1 cellular context compared by ENCODE assay signal in genomic region chr12:30756074-30756473, GRCh38.
TF ChIP-seq lines count a peak whose summit lies in the region.

No MANE protein-coding gene starts in this region.

TF ChIP-seq in WTC11, 78 proteins besides CTCF, POLR2A, EP300 and RAD21 (continued from another document):
- TF ChIP-seq AR (CRISPR knock-in tag; IDR thresholded peaks at IDR 0.05) (no peak), ZNF512 (CRISPR knock-in tag; IDR thresholded peaks at IDR 0.05; ENCODE audit: borderline replicate concordance) (no peak), TEAD4 (CRISPR knock-in tag; IDR thresholded peaks at IDR 0.05) (no peak)
- TF ChIP-seq, protein P1, sequence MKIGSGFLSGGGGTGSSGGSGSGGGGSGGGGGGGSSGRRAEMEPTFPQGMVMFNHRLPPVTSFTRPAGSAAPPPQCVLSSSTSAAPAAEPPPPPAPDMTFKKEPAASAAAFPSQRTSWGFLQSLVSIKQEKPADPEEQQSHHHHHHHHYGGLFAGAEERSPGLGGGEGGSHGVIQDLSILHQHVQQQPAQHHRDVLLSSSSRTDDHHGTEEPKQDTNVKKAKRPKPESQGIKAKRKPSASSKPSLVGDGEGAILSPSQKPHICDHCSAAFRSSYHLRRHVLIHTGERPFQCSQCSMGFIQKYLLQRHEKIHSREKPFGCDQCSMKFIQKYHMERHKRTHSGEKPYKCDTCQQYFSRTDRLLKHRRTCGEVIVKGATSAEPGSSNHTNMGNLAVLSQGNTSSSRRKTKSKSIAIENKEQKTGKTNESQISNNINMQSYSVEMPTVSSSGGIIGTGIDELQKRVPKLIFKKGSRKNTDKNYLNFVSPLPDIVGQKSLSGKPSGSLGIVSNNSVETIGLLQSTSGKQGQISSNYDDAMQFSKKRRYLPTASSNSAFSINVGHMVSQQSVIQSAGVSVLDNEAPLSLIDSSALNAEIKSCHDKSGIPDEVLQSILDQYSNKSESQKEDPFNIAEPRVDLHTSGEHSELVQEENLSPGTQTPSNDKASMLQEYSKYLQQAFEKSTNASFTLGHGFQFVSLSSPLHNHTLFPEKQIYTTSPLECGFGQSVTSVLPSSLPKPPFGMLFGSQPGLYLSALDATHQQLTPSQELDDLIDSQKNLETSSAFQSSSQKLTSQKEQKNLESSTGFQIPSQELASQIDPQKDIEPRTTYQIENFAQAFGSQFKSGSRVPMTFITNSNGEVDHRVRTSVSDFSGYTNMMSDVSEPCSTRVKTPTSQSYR (CRISPR knock-in tag; IDR thresholded peaks at IDR 0.05), result no peak
- TF ChIP-seq, protein P2, sequence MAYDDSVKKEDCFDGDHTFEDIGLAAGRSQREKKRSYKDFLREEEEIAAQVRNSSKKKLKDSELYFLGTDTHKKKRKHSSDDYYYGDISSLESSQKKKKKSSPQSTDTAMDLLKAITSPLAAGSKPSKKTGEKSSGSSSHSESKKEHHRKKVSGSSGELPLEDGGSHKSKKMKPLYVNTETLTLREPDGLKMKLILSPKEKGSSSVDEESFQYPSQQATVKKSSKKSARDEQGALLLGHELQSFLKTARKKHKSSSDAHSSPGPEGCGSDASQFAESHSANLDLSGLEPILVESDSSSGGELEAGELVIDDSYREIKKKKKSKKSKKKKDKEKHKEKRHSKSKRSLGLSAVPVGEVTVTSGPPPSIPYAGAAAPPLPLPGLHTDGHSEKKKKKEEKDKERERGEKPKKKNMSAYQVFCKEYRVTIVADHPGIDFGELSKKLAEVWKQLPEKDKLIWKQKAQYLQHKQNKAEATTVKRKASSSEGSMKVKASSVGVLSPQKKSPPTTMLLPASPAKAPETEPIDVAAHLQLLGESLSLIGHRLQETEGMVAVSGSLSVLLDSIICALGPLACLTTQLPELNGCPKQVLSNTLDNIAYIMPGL (CRISPR knock-in tag; IDR thresholded peaks at IDR 0.05), result no peak
- TF ChIP-seq, protein P3, sequence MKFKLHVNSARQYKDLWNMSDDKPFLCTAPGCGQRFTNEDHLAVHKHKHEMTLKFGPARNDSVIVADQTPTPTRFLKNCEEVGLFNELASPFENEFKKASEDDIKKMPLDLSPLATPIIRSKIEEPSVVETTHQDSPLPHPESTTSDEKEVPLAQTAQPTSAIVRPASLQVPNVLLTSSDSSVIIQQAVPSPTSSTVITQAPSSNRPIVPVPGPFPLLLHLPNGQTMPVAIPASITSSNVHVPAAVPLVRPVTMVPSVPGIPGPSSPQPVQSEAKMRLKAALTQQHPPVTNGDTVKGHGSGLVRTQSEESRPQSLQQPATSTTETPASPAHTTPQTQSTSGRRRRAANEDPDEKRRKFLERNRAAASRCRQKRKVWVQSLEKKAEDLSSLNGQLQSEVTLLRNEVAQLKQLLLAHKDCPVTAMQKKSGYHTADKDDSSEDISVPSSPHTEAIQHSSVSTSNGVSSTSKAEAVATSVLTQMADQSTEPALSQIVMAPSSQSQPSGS (CRISPR knock-in tag; IDR thresholded peaks at IDR 0.05; ENCODE audit: borderline replicate concordance, low read depth), result no peak
- TF ChIP-seq, protein P4, sequence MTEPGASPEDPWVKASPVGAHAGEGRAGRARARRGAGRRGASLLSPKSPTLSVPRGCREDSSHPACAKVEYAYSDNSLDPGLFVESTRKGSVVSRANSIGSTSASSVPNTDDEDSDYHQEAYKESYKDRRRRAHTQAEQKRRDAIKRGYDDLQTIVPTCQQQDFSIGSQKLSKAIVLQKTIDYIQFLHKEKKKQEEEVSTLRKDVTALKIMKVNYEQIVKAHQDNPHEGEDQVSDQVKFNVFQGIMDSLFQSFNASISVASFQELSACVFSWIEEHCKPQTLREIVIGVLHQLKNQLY (CRISPR knock-in tag; IDR thresholded peaks at IDR 0.05), result no peak
